ENCODE assay signal across 23 cellular contexts in genomic region chr3:151477596-151478375, GRCh38. TPM values are rescaled to one million over a fixed set of nuclear protein-coding genes. Genes with fewer than 3 reads are reported as not detected.
"Had no signal": no experiment of that assay in that cellular context is flagged by ENCODE, and none has a peak within 500 bp of the region (broad histone marks: within the 10 kb centered on the region; RNA-seq: fewer than 3 reads in every experiment).

No MANE protein-coding gene starts in this region.

- H3K27ac ChIP-seq: coronary artery, esophagus squamous epithelium, parathyroid adenoma, skin epidermis, transverse colon had no signal

- H3K4me1 ChIP-seq: parathyroid adenoma, transverse colon had no signal

- ATAC-seq: left colon, T-helper 17 cell had no signal

- DNase-seq: activated CD4-positive, alpha-beta memory T cell treated with anti-CD3 and anti-CD28 coated beads, Interleukin-2, amount 10 ng/mL, durations not matched to agents 7 days and 5 days; activated CD4-positive, alpha-beta T cell treated with anti-CD3 and anti-CD28 coated beads for 4 hours; activated naive CD4-positive, alpha-beta T cell treated with anti-CD3 and anti-CD28 coated beads, Interleukin-2, amount 50 U/mL, for 16 hours; activated T-cell treated with anti-CD3 and anti-CD28 coated beads, Interleukin-2, amount 50 U/mL, for 24 hours; amniotic stem cell; effector CD4-positive, alpha-beta T cell; esophagus squamous epithelium; foreskin fibroblast; glutamatergic neuron; hypothalamus; immature natural killer cell; left colon; naive B cell; stimulated activated CD4-positive, alpha-beta T cell treated with anti-CD3 and anti-CD28 coated beads, Interleukin-4, amount 100 ng/mL, for 24 hours; stimulated activated naive CD4-positive, alpha-beta T cell; substantia nigra; T-helper 17 cell; transverse colon had no signal

- H3K36me3 ChIP-seq: esophagus squamous epithelium, transverse colon had no signal

- H3K27me3 ChIP-seq: esophagus squamous epithelium, transverse colon had no signal

- H3K9me3 ChIP-seq: esophagus squamous epithelium had no signal

- H3K4me3 ChIP-seq: coronary artery, esophagus squamous epithelium, lung, skin epidermis, transverse colon had no signal

- H3K9ac ChIP-seq: parathyroid adenoma had no signal

RNA-seq across cellular contexts. Expression of gene IGSF10, which starts 16.9 kb away (rescaled TPM):
- total RNA-seq: activated CD4-positive, alpha-beta memory T cell treated with anti-CD3 and anti-CD28 coated beads, Interleukin-2, amount 10 ng/mL, durations not matched to agents 7 days and 5 days; endothelial cell of umbilical vein had no signal
